1 cellular context compared by ENCODE assay signal in the genomic region with DNA sequence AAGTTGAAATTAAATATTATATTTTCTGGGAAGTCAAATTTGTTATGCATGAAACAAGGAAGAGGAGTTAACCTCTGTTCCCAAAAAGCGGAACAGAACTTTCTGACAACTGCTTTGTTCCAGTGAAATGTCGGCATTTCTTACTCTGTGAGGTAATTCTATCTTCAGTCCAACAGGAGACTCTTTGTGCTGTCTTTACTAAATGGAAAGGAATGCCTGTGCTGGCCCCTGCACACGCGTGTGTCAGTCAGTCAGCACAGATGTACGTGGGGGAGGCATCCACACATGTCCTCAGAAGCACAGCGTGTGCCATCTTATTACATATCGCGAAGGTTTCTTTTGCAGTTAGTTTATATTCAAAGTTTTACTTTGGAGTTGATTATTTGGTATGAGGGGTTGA.
TF ChIP-seq lines count a peak whose summit lies in the region.

No MANE protein-coding gene starts in this region.

TF ChIP-seq in IMR-90, 13 proteins besides CTCF, POLR2A, EP300 and RAD21:
- TF ChIP-seq RFX5 (IDR thresholded peaks at IDR 0.05; ENCODE audit: low read depth, low read length) (no peak), MXI1 (IDR thresholded peaks at IDR 0.05; ENCODE audit: borderline replicate concordance, low read depth, low read length) (peak; percentile 38; the same call in 1 of the 2 replicates)
